Comparison of ENCODE assay signal across 9 cellular contexts in genomic region chr3:47604145-47604544, GRCh38. TPM values are rescaled to one million over a fixed set of nuclear protein-coding genes. Genes with fewer than 3 reads are reported as not detected.
"Had no signal": no experiment of that assay in that cellular context is flagged by ENCODE, and none has a peak within 500 bp of the region (broad histone marks: within the 10 kb centered on the region; RNA-seq: fewer than 3 reads in every experiment).

No MANE protein-coding gene starts in this region.

- H3K27me3 Mint-ChIP-seq: IgD-negative memory B cell had no signal

- ATAC-seq: HCT116, HepG2 had no signal

- H3K27ac ChIP-seq: GM23248, HL-60 had no signal

- H3K9ac ChIP-seq: GM23248 had no signal

- H3K4me1 ChIP-seq: HAP-1 had no signal

- H3K9me3 Mint-ChIP-seq: HFFc6, IgD-negative memory B cell had no signal

- H3K9me3 ChIP-seq: HAP-1 had no signal

- H3K4me3 ChIP-seq: GM23248, HAP-1 had no signal

- FAIRE-seq: HepG2 had no signal

- H2AFZ ChIP-seq: GM23248 had no signal

- H3K27ac Mint-ChIP-seq: HFFc6 had no signal

- DNase-seq: GM23248, GOT3, H7, HFFc6 had no signal

- H3K4me3 Mint-ChIP-seq: HFFc6, IgD-negative memory B cell had no signal

RNA-seq across cellular contexts. Expression of gene CSPG5, which starts 25.5 kb away (rescaled TPM):
- polyA plus RNA-seq: GM23248 had no signal
